Comparison of ENCODE assay signal across 8 cellular contexts in genomic region chr6:119351005-119351394, GRCh38. TPM values are rescaled to one million over a fixed set of nuclear protein-coding genes. Genes with fewer than 3 reads are reported as not detected.
DNase-seq lines count a peak whose midpoint lies in the region; ATAC-seq and TF ChIP-seq lines count a peak whose summit lies in the region.

No MANE protein-coding gene starts in this region.

- H3K36me3 ChIP-seq in DOHH2 (ENCODE audit: control insufficient read depth, low read length): no peaks in the 10 kb centered on the region
- no peaks in the 10 kb centered on the region for H3K36me3 ChIP-seq in upper lobe of right lung

- no peaks in the 10 kb centered on the region for H3K9me3 ChIP-seq in DOHH2 (ENCODE audit: control insufficient read depth, insufficient read depth, low read length)
- no peaks in the 10 kb centered on the region for H3K9me3 ChIP-seq in upper lobe of right lung

- H3K4me1 Mint-ChIP-seq in activated naive CD8-positive, alpha-beta T cell (ENCODE audit: low read depth): peaks cover 40% of the 10 kb centered on the region

- no peaks in the 10 kb centered on the region for H4K20me1 ChIP-seq in DOHH2 (ENCODE audit: control insufficient read depth, insufficient read depth, low read depth, low read length)

- peaks cover 17% of the 10 kb centered on the region for H3K79me2 ChIP-seq in DOHH2 (ENCODE audit: control insufficient read depth, low read length)

- H3K36me3 Mint-ChIP-seq in activated naive CD8-positive, alpha-beta T cell: peaks cover 6% of the 10 kb centered on the region

- H3K9me3 Mint-ChIP-seq in activated naive CD8-positive, alpha-beta T cell (ENCODE audit: low read depth): no peaks in the 10 kb centered on the region

- H3K9me2 ChIP-seq in DOHH2 (replicated peaks; ENCODE audit: control insufficient read depth, low read length): no peaks in the 10 kb centered on the region

- TF ChIP-seq CTCF in DOHH2 (IDR thresholded peaks at IDR 0.05; ENCODE audit: low read depth, low read length, poor library complexity, severe bottlenecking) (peak; percentile 45), upper lobe of right lung (IDR thresholded peaks at IDR 0.05) (peak; percentile 60)

- intact Hi-C loops in upper lobe of right lung (cut with DNase I): no loop called here

- H3K4me3 Mint-ChIP-seq in activated naive CD8-positive, alpha-beta T cell: peak overlapping the region; percentile 90

- H3K27ac Mint-ChIP-seq in activated naive CD8-positive, alpha-beta T cell: peak overlapping the region; percentile 94

- peak overlapping the region; percentile 86 for H3K4me2 ChIP-seq in DOHH2 (ENCODE audit: low read length)

- H3K4me1 ChIP-seq in DOHH2 (ENCODE audit: control insufficient read depth, low read length) (peaks cover 45% of the 10 kb centered on the region), upper lobe of right lung (peaks cover 25% of the 10 kb centered on the region)

- no peak overlapping the region for H3K27ac ChIP-seq in DOHH2 (ENCODE audit: low read depth, low read length)
- H3K27ac ChIP-seq in upper lobe of right lung: peak overlapping the region; percentile 95

- H3K4me3 ChIP-seq in DOHH2 (ENCODE audit: low read length): peak overlapping the region; percentile 83
- H3K4me3 ChIP-seq in upper lobe of right lung: peak overlapping the region; percentile 94

- ATAC-seq in upper lobe of right lung: no peak
- no peak for ATAC-seq in GM18909 (IDR thresholded peaks at IDR 0.05; ENCODE audit: poor library complexity, unreplicated experiment)

- H3F3A ChIP-seq in DOHH2 (ENCODE audit: control insufficient read depth, insufficient read depth): peaks cover 3% of the 10 kb centered on the region; the same call in 1 of the 2 replicates

- peak; percentile 31 for DNase-seq in LoVo (ENCODE audit: low spot score)
- peak; percentile 34 for DNase-seq in kidney glomerular epithelial cell (lab: John Stamatoyannopoulos, UW)
- no peak for DNase-seq in upper lobe of right lung
- no peak for DNase-seq in cerebellar cortex (ENCODE audit: low spot score)
- no peak for DNase-seq in activated CD4-positive, alpha-beta T cell treated with anti-CD3 and anti-CD28 coated beads, Interleukin-2, amount 50 U/mL, for 1 hour

- H3K27me3 ChIP-seq in DOHH2 (ENCODE audit: control insufficient read depth, low read length) (peaks cover 47% of the 10 kb centered on the region), upper lobe of right lung (no peaks in the 10 kb centered on the region)

- H3K27me3 Mint-ChIP-seq in activated naive CD8-positive, alpha-beta T cell: no peaks in the 10 kb centered on the region

RNA-seq across cellular contexts. Expression of gene MAN1A1, which starts 1.4 kb away (rescaled TPM):
- total RNA-seq in upper lobe of right lung: 74.0 TPM

Comparison
In these comparisons a context has a peak if more than half of its experiments do, and no peak if none do; other contexts are left out.
1. DNase-seq: peak in LoVo (single experiment) and kidney glomerular epithelial cell (single experiment); none in upper lobe of right lung (single experiment), cerebellar cortex (single experiment) and activated CD4-positive, alpha-beta T cell treated with anti-CD3 and anti-CD28 coated beads, Interleukin-2, amount 50 U/mL, for 1 hour (single experiment).